1 cellular context compared by ENCODE assay signal in genomic region chr14:65330416-65330815, GRCh38.
TF ChIP-seq lines count a peak whose summit lies in the region.

No MANE protein-coding gene starts in this region.

TF ChIP-seq in IMR-90, 13 proteins besides CTCF, POLR2A, EP300 and RAD21 (continued from another document):
- TF ChIP-seq USF2 (IDR thresholded peaks at IDR 0.05; ENCODE audit: low read depth, low read length), result no peak
- no peak for TF ChIP-seq MAZ (IDR thresholded peaks at IDR 0.05; ENCODE audit: borderline replicate concordance, low read depth, low read length)
- no peak for TF ChIP-seq RCOR1 (IDR thresholded peaks at IDR 0.05; ENCODE audit: insufficient replicate concordance, low read length)
- TF ChIP-seq RFX5 (IDR thresholded peaks at IDR 0.05; ENCODE audit: low read depth, low read length), result no peak
- TF ChIP-seq SMC3 (IDR thresholded peaks at IDR 0.05; ENCODE audit: low read depth, low read length), result no peak
- TF ChIP-seq MAFK (IDR thresholded peaks at IDR 0.05; ENCODE audit: low read depth, low read length), result no peak
- TF ChIP-seq MXI1 (IDR thresholded peaks at IDR 0.05; ENCODE audit: borderline replicate concordance, low read depth, low read length), result no peak
- no peak for TF ChIP-seq FOS (IDR thresholded peaks at IDR 0.05; ENCODE audit: low read depth, low read length)
- TF ChIP-seq ELK1 (IDR thresholded peaks at IDR 0.05; ENCODE audit: borderline replicate concordance, low read depth, low read length), result no peak
- no peak for TF ChIP-seq NFE2L2 (IDR thresholded peaks at IDR 0.05; ENCODE audit: low read depth, low read length)
TF ChIP-seq in IMR-90: peak in this region for 0.
